10 cellular contexts compared by ENCODE assay signal in genomic region chr1:242425232-242425631, GRCh38.
A peak's percentile ranks its signal among the peaks of the same experiment; 100 is the strongest.
DNase-seq lines count a peak whose midpoint lies in the region; ATAC-seq and TF ChIP-seq lines count a peak whose summit lies in the region.
"Had no signal": no experiment of that assay in that cellular context is flagged by ENCODE, and none has a peak within 500 bp of the region (broad histone marks: within the 10 kb centered on the region; RNA-seq: fewer than 3 reads in every experiment).

No MANE protein-coding gene starts in this region.

- H3K27ac Mint-ChIP-seq in WTC11, result no peak overlapping the region
- H3K27ac Mint-ChIP-seq: nephron progenitor cell had no signal

- H3K36me3 Mint-ChIP-seq in WTC11, result no peaks in the 10 kb centered on the region

- peak; percentile 46; the same call in 1 of the 2 replicates for TF ChIP-seq CTCF in LNCAP (IDR thresholded peaks at IDR 0.05)
- TF ChIP-seq CTCF in WTC11 (IDR thresholded peaks at IDR 0.05), result no peak

- ATAC-seq in GM18868 (IDR thresholded peaks at IDR 0.05; ENCODE audit: unreplicated experiment) (peak; percentile 67), WTC11 (peak; percentile 50; the same call in 1 of the 2 replicates), GM19395 (IDR thresholded peaks at IDR 0.05; ENCODE audit: unreplicated experiment) (no peak)

- DNase-seq in DMS53 treated with DMSO at 0.1 percent for 48 hours (lab: John Stamatoyannopoulos, UW; ENCODE audit: unreplicated experiment), result peak; percentile 4
- no peak for DNase-seq in WTC11 (ENCODE audit: low spot score)
- no peak for DNase-seq in NCI-H2227 (lab: John Stamatoyannopoulos, UW; ENCODE audit: unreplicated experiment)
- no peak for DNase-seq in mesenteric fat pad (ENCODE audit: low spot score)
- DNase-seq in cortex of kidney (lab: John Stamatoyannopoulos, UW), result no peak
- DNase-seq: nephron progenitor cell; stimulated activated CD4-positive, alpha-beta T cell treated with anti-CD3 and anti-CD28 coated beads, Interleukin-2, amount 100 ng/mL, for 24 hours had no signal

- H3K4me3 Mint-ChIP-seq in WTC11, result no peak overlapping the region
- H3K4me3 Mint-ChIP-seq: nephron progenitor cell had no signal

- peaks cover 4% of the 10 kb centered on the region for H3K4me1 Mint-ChIP-seq in WTC11

- POLR2A ChIA-PET in WTC11 (lab: Charles Lee), result no interaction called here

- H3K27me3 Mint-ChIP-seq in WTC11 (ENCODE audit: low read depth), result no peaks in the 10 kb centered on the region

- H3K9me3 Mint-ChIP-seq in WTC11, result peaks cover 6% of the 10 kb centered on the region
- H3K9me3 Mint-ChIP-seq: nephron progenitor cell had no signal

- CTCF ChIA-PET in WTC11 (lab: Charles Lee), result interaction anchor here (0.6 to 1.3 kb wide), 12 partner anchors 11 to 401 kb away, joined by 3 to 6 read pairs (median 4); no protein-coding TSS in a partner anchor

TF ChIP-seq in WTC11, 78 proteins besides CTCF, POLR2A, EP300 and RAD21:
- TF ChIP-seq ZSCAN18 (CRISPR knock-in tag; IDR thresholded peaks at IDR 0.05) (no peak), ETV6 (CRISPR knock-in tag; IDR thresholded peaks at IDR 0.05) (no peak), EMX1 (CRISPR knock-in tag; IDR thresholded peaks at IDR 0.05) (no peak), TEAD4 (CRISPR knock-in tag; IDR thresholded peaks at IDR 0.05) (no peak), GABPB1 (CRISPR knock-in tag; IDR thresholded peaks at IDR 0.05) (no peak), CBFB (CRISPR knock-in tag; IDR thresholded peaks at IDR 0.05; ENCODE audit: low read depth) (no peak), ZMAT4 (CRISPR knock-in tag; IDR thresholded peaks at IDR 0.05) (no peak), OVOL2 (CRISPR knock-in tag; IDR thresholded peaks at IDR 0.05; ENCODE audit: borderline replicate concordance) (no peak)
TF ChIP-seq in WTC11: peak in this region for 0.
